19 cellular contexts compared by ENCODE assay signal in genomic region chr1:53132176-53132575, GRCh38. TPM values are rescaled to one million over a fixed set of nuclear protein-coding genes. Genes with fewer than 3 reads are reported as not detected.
DNase-seq lines count a peak whose midpoint lies in the region; ATAC-seq and TF ChIP-seq lines count a peak whose summit lies in the region.
"Had no signal": no experiment of that assay in that cellular context is flagged by ENCODE, and none has a peak within 500 bp of the region (broad histone marks: within the 10 kb centered on the region; RNA-seq: fewer than 3 reads in every experiment).

No MANE protein-coding gene starts in this region.

- H3F3A ChIP-seq in MM.1S (ENCODE audit: insufficient read depth, low read length) = no peaks in the 10 kb centered on the region

- H3K4me3 ChIP-seq in sigmoid colon (no peak overlapping the region), uterus (no peak overlapping the region), MM.1S (ENCODE audit: low read length) (no peak overlapping the region)
- H3K4me3 ChIP-seq: BLaER1, HAP-1, PC-9 had no signal

- no peak for ATAC-seq in left ventricle myocardium superior

- H4K20me1 ChIP-seq in MM.1S (ENCODE audit: insufficient read depth, low read length) = no peaks in the 10 kb centered on the region
- H4K20me1 ChIP-seq: BLaER1 had no signal

- no peak overlapping the region for H2AFZ ChIP-seq in MM.1S (ENCODE audit: low read length)
- H2AFZ ChIP-seq: PC-9 had no signal

- TF ChIP-seq CTCF in sigmoid colon (IDR thresholded peaks at IDR 0.05) (no peak), uterus (IDR thresholded peaks at IDR 0.05) (no peak), MM.1S (IDR thresholded peaks at IDR 0.05; ENCODE audit: low read length) (no peak)

- no peaks in the 10 kb centered on the region for H3K79me2 ChIP-seq in MM.1S (ENCODE audit: low read length)

- TF ChIP-seq POLR2A in sigmoid colon (IDR thresholded peaks at IDR 0.05) (no peak), uterus (IDR thresholded peaks at IDR 0.05) (no peak)

- no peaks in the 10 kb centered on the region for H3K9me2 ChIP-seq in MM.1S (replicated peaks; ENCODE audit: insufficient read depth, low read length)

- H3K4me1 ChIP-seq in sigmoid colon (peaks cover 0 to 76% (median 49%) of the 10 kb centered on the region in 4 donors), uterus (peaks cover 0 to 5% of the 10 kb centered on the region in 2 donors), MM.1S (ENCODE audit: low read length) (no peaks in the 10 kb centered on the region)
- H3K4me1 ChIP-seq: BLaER1, HAP-1 had no signal

- no peak for TF ChIP-seq EP300 in sigmoid colon (IDR thresholded peaks at IDR 0.05)

- DNase-seq in cardiac septum (ENCODE audit: low spot score) (peak; percentile 55), left ventricle myocardium superior (no peak), mesenteric fat pad (ENCODE audit: low spot score) (peak; percentile 43), sigmoid colon (peak; percentile 62), uterus (peak; percentile 9 to 14), midbrain (lab: John Stamatoyannopoulos, UW) (no peak), MM.1S (no peak)
- no peak for DNase-seq in stimulated activated CD4-positive, alpha-beta T cell treated with anti-CD3 and anti-CD28 coated beads, Interleukin-1b, Interleukin-23, amount 100 ng/mL, for 48 hours
- DNase-seq: 8988T; CD8-positive, alpha-beta memory T cell; DMS79 treated with DMSO at 0.1 percent for 48 hours; NCI-H1092 treated with DMSO at 0.1 percent for 48 hours; NCI-H2081 treated with DMSO at 0.1 percent for 48 hours; NCI-H510A; NCI-H774; PC-9 had no signal

- H3K9ac ChIP-seq in MM.1S (ENCODE audit: low read length) = no peak overlapping the region
- H3K9ac ChIP-seq: BLaER1 had no signal

- no peak overlapping the region for H3K4me2 ChIP-seq in MM.1S (ENCODE audit: low read depth, low read length)
- H3K4me2 ChIP-seq: BLaER1, PC-9 had no signal

- WGBS in sigmoid colon, 2 donors = 83 to 88% methylated on average over 8 of the region's 8 CpGs

- intact Hi-C loops in cardiac septum (cut with DNase I) = no loop called here
- intact Hi-C loops in left ventricle myocardium superior (cut with micrococcal nuclease) = no loop called here
- intact Hi-C loops in sigmoid colon (cut with DNase I) = no loop called here
- intact Hi-C loops in uterus (cut with DNase I; ENCODE audit: low total_unique reads) = no loop called here

- H3K27ac ChIP-seq in sigmoid colon (peak overlapping the region in 3 of 4 donors; percentile 80 to 92 (median 86)), uterus (peak overlapping the region in 1 of 2 donors; percentile 89), MM.1S (ENCODE audit: low read length) (no peak overlapping the region)
- H3K27ac ChIP-seq: BLaER1, PC-9 had no signal

- H3K36me3 ChIP-seq in sigmoid colon = no peaks in the 10 kb centered on the region
- H3K36me3 ChIP-seq in uterus = no peaks in the 10 kb centered on the region
- no peaks in the 10 kb centered on the region for H3K36me3 ChIP-seq in MM.1S (replicated peaks; ENCODE audit: insufficient read depth, low read length)
- H3K36me3 ChIP-seq: BLaER1, HAP-1 had no signal

- H3K9me3 ChIP-seq in sigmoid colon (no peaks in the 10 kb centered on the region), uterus (no peaks in the 10 kb centered on the region), MM.1S (replicated peaks; ENCODE audit: insufficient read depth, low read length) (no peaks in the 10 kb centered on the region)
- H3K9me3 ChIP-seq: HAP-1 had no signal

- H3K27me3 ChIP-seq in sigmoid colon = no peaks in the 10 kb centered on the region
- no peaks in the 10 kb centered on the region for H3K27me3 ChIP-seq in uterus
- H3K27me3 ChIP-seq in MM.1S (replicated peaks; ENCODE audit: insufficient read depth, low read length) = no peaks in the 10 kb centered on the region
- H3K27me3 ChIP-seq: BLaER1 had no signal

RNA-seq across cellular contexts. Expression of gene SLC1A7, which starts 10.3 kb away (rescaled TPM):
- total RNA-seq in cardiac septum (0.43 TPM), left ventricle myocardium superior (0.32 TPM), mesenteric fat pad (0.42 TPM), sigmoid colon (under 1 TPM in 3 of 4 donors, not detected in 1; 0.16 to 0.83 (median 0.54) TPM), uterus (under 1 TPM in 1 of 4 donors, not detected in 3; 0.24 TPM)
- 1 to 10 TPM in 2 of 3 donors, under 1 TPM in 1; 0.86 to 1.6 (median 1.2) TPM for polyA plus RNA-seq in sigmoid colon
- total RNA-seq: CD8-positive, alpha-beta memory T cell; MCF 10A; PC-9 had no signal

Comparison
In these comparisons a context has a peak if more than half of its experiments do, and no peak if none do; other contexts are left out.
1. DNase-seq: peak in cardiac septum (single experiment), mesenteric fat pad (single experiment), sigmoid colon (single experiment) and uterus (2 of 2); none in left ventricle myocardium superior (single experiment), midbrain (single experiment), stimulated activated CD4-positive, alpha-beta T cell treated with anti-CD3 and anti-CD28 coated beads, Interleukin-1b, Interleukin-23, amount 100 ng/mL, for 48 hours (single experiment) and MM.1S (single experiment).